Comparison of ENCODE assay signal across 8 cellular contexts in genomic region chr7:73734619-73735525, GRCh38. TPM values are rescaled to one million over a fixed set of nuclear protein-coding genes. Genes with fewer than 3 reads are reported as not detected.
DNase-seq lines count a peak whose midpoint lies in the region; ATAC-seq and TF ChIP-seq lines count a peak whose summit lies in the region.

No MANE protein-coding gene starts in this region.

- no peaks in the 10 kb centered on the region for H3F3A ChIP-seq in neural cell (ENCODE audit: insufficient read depth, low read length, poor library complexity, severe bottlenecking)

- H3K36me3 ChIP-seq in esophagus squamous epithelium (peaks cover 0 to 23% (median 7%) of the 10 kb centered on the region in 3 donors), neural cell (ENCODE audit: insufficient read depth, low read length) (no peaks in the 10 kb centered on the region), suprapubic skin (peaks cover 21% of the 10 kb centered on the region)

- DNase-seq in AG09309 (ENCODE audit: low read depth) (peak; percentile 23), KBM-7 (peak; percentile 96), OCI-M1 (lab: John Stamatoyannopoulos, UW) (peak; percentile 98), activated T-cell treated with anti-CD3 and anti-CD28 coated beads for 1 hour (ENCODE audit: low read depth) (peak; percentile 73), esophagus squamous epithelium (lab: John Stamatoyannopoulos, UW) (no peak), suprapubic skin (ENCODE audit: low spot score in 2 of 2) (peak; percentile 87 to 90)

- TF ChIP-seq POLR2A in esophagus squamous epithelium (IDR thresholded peaks at IDR 0.05) = peak in 1 of 4 donors; percentile 27
- no peak for TF ChIP-seq POLR2A in suprapubic skin (IDR thresholded peaks at IDR 0.05)

- H3K27me3 ChIP-seq in esophagus squamous epithelium (no peaks in the 10 kb centered on the region), neural cell (ENCODE audit: insufficient read depth, low read depth, low read length) (no peaks in the 10 kb centered on the region), suprapubic skin (no peaks in the 10 kb centered on the region)

- no peak overlapping the region for H2AFZ ChIP-seq in neural cell (ENCODE audit: low read depth, low read length)

- no peaks in the 10 kb centered on the region for H3K9me2 ChIP-seq in neural cell (ENCODE audit: insufficient read depth, low read length)

- 33 to 57% methylated on average over 4 to 6 of the region's 16 CpGs for WGBS in esophagus squamous epithelium, 2 donors
- WGBS in suprapubic skin = 32% methylated on average over 6 of the region's 16 CpGs

- ATAC-seq in GM19035 (IDR thresholded peaks at IDR 0.05; ENCODE audit: unreplicated experiment) = peak; percentile 33

- no peaks in the 10 kb centered on the region for H3K9me3 ChIP-seq in esophagus squamous epithelium
- no peaks in the 10 kb centered on the region for H3K9me3 ChIP-seq in neural cell (ENCODE audit: low read length)
- H3K9me3 ChIP-seq in suprapubic skin = no peaks in the 10 kb centered on the region

- in situ Hi-C loops in KBM-7 (cut with MboI; ENCODE audit: low pct_unique_long_range_greater_than_20kb, low sequenced_read_pairs) = loop anchor here (10.0 kb wide), 1 partner anchor 110 kb away; the partner anchor contains the start of gene MLXIPL

- no peak overlapping the region for H3K9ac ChIP-seq in neural cell (ENCODE audit: low read length)

- TF ChIP-seq CTCF in AG09309 (IDR thresholded peaks at IDR 0.05; ENCODE audit: control insufficient read depth, insufficient read depth, low read depth, low read length, missing control alignments) = peak; percentile 90
- TF ChIP-seq CTCF in esophagus squamous epithelium (IDR thresholded peaks at IDR 0.05) = peak; percentile 63 to 94 (median 88)
- peak; percentile 53 for TF ChIP-seq CTCF in neural cell (IDR thresholded peaks at IDR 0.05; ENCODE audit: poor library complexity, severe bottlenecking)
- TF ChIP-seq CTCF in suprapubic skin (IDR thresholded peaks at IDR 0.05) = peak; percentile 64 to 89

- H3K79me2 ChIP-seq in neural cell (replicated peaks; ENCODE audit: insufficient read depth, low read length) = no peaks in the 10 kb centered on the region

- H3K27ac ChIP-seq in esophagus squamous epithelium = peak overlapping the region; percentile 52 to 84 (median 66)
- H3K27ac ChIP-seq in neural cell (ENCODE audit: low read length) = no peak overlapping the region
- H3K27ac ChIP-seq in suprapubic skin = peak overlapping the region; percentile 2

- intact Hi-C loops in esophagus squamous epithelium (cut with DNase I) = loop anchor here (10.0 kb wide), 1 partner anchor 120 kb away; no protein-coding TSS in a partner anchor

- H3K4me2 ChIP-seq in neural cell (ENCODE audit: low read length) = no peak overlapping the region

- H4K20me1 ChIP-seq in neural cell (ENCODE audit: insufficient read depth) = no peaks in the 10 kb centered on the region

- TF ChIP-seq EP300 in neural cell (conservative IDR thresholded peaks at IDR 0.05; ENCODE audit: poor library complexity, severe bottlenecking) (no peak), suprapubic skin (IDR thresholded peaks at IDR 0.05) (no peak)

- H3K4me3 ChIP-seq in AG09309 (ENCODE audit: control insufficient read depth, low read depth, low read length) = no peak overlapping the region
- H3K4me3 ChIP-seq in esophagus squamous epithelium = no peak overlapping the region
- no peak overlapping the region for H3K4me3 ChIP-seq in neural cell (ENCODE audit: low read length)
- H3K4me3 ChIP-seq in suprapubic skin = no peak overlapping the region

- H3K4me1 ChIP-seq in esophagus squamous epithelium (peaks cover 0 to 37% (median 17%) of the 10 kb centered on the region in 3 donors), suprapubic skin (peaks cover 27% of the 10 kb centered on the region)

- peak; percentile 33 for TF ChIP-seq RAD21 in neural cell (conservative IDR thresholded peaks at IDR 0.05)

TF ChIP-seq in neural cell, 6 proteins besides CTCF, POLR2A, EP300 and RAD21:
- TF ChIP-seq SMC3 (conservative IDR thresholded peaks at IDR 0.05; ENCODE audit: poor library complexity) (peak; percentile 21), TAF1 (IDR thresholded peaks at IDR 0.05; ENCODE audit: low read depth) (no peak)

RNA-seq across cellular contexts. Expression of gene ABHD11, which starts 3.7 kb away (rescaled TPM):
- total RNA-seq in esophagus squamous epithelium = 10 to 100 TPM in 3 of 4 donors, 1 to 10 TPM in 1; 8.3 to 22.6 (median 19.3) TPM
- 12.8 and 26.0 TPM in 2 replicates for polyA plus RNA-seq in neural cell
- 8.1 and 9.7 TPM in 2 replicates for polyA minus RNA-seq in neural cell
- 10 to 100 TPM; 15.2 to 39.4 (median 23.7) TPM for total RNA-seq in suprapubic skin

RNA-seq across cellular contexts. Expression of gene STX1A, which starts 15.4 kb away (rescaled TPM):
- total RNA-seq in esophagus squamous epithelium (1 to 10 TPM in 3 of 4 donors, under 1 TPM in 1; 0.94 to 4.0 (median 1.8) TPM), suprapubic skin (1 to 10 TPM; 3.3 to 6.0 (median 4.3) TPM)
- polyA plus RNA-seq in neural cell = 123 and 144 TPM in 2 replicates
- 39.2 and 39.8 TPM in 2 replicates for polyA minus RNA-seq in neural cell

RNA-seq across cellular contexts. Expression of gene CLDN3, which starts 35.2 kb away (rescaled TPM):
- total RNA-seq in esophagus squamous epithelium = 1 to 10 TPM in 1 of 4 donors, not detected in 3; 1.3 TPM
- polyA plus RNA-seq in neural cell = not detected in 2 replicates
- polyA minus RNA-seq in neural cell = not detected in 2 replicates
- 10 to 100 TPM in 2 of 4 donors, 1 to 10 TPM in 2; 4.6 to 19.4 (median 12.0) TPM for total RNA-seq in suprapubic skin

RNA-seq across cellular contexts. Expression of gene BUD23, which starts 51.5 kb away (rescaled TPM):
- total RNA-seq in esophagus squamous epithelium (10 to 100 TPM; 24.9 to 44.7 (median 42.6) TPM), suprapubic skin (10 to 100 TPM; 48.1 to 65.8 (median 53.8) TPM)
- 75.9 and 82.9 TPM in 2 replicates for polyA plus RNA-seq in neural cell
- polyA minus RNA-seq in neural cell = 29.9 and 33.5 TPM in 2 replicates

RNA-seq across cellular contexts. Expression of gene DNAJC30, which starts 51.6 kb away (rescaled TPM):
- total RNA-seq in esophagus squamous epithelium (1 to 10 TPM; 2.7 to 5.7 (median 4.8) TPM), suprapubic skin (1 to 10 TPM; 4.4 to 4.9 (median 4.8) TPM)
- polyA plus RNA-seq in neural cell = 1.1 and 1.3 TPM in 2 replicates
- polyA minus RNA-seq in neural cell = 3.1 and 4.1 TPM in 2 replicates
